Comparison of ENCODE assay signal across 25 cellular contexts in genomic region chr20:17919149-17919548, GRCh38.
"Had no signal": no experiment of that assay in that cellular context is flagged by ENCODE, and none has a peak within 500 bp of the region (broad histone marks: within the 10 kb centered on the region; RNA-seq: fewer than 3 reads in every experiment).

No MANE protein-coding gene starts in this region.

- H3K4me3 ChIP-seq: hepatocyte, left lung, left ventricle myocardium inferior, lower lobe of right lung, lung, mucosa of descending colon had no signal

- FAIRE-seq: islet of Langerhans, keratinocyte had no signal

- H2AFZ ChIP-seq: hepatocyte had no signal

- H3K79me2 ChIP-seq: hepatocyte had no signal

- H3K4me1 Mint-ChIP-seq: immature natural killer cell, memory B cell, naive B cell had no signal

- H3K36me3 Mint-ChIP-seq: immature natural killer cell, memory B cell, mesothelial cell of epicardium, naive B cell had no signal

- H3K27ac Mint-ChIP-seq: immature natural killer cell, memory B cell, mesothelial cell of epicardium had no signal

- H3K4me1 ChIP-seq: left lung, left ventricle myocardium inferior had no signal

- H3K27me3 ChIP-seq: hepatocyte, left lung had no signal

- H3K4me2 ChIP-seq: hepatocyte had no signal

- H3K4me3 Mint-ChIP-seq: immature natural killer cell, memory B cell, mesothelial cell of epicardium, naive B cell had no signal

- ATAC-seq: left cardiac atrium, left colon, left lobe of liver, left lung, left ventricle myocardium superior, lower lobe of right lung, mucosa of descending colon had no signal

- DNase-seq: hippocampal formation, hypothalamus, immature natural killer cell, islet precursor cell, kidney, kidney glomerular epithelial cell, left cardiac atrium, left colon, left lung, left ventricle myocardium inferior, left ventricle myocardium superior, lower lobe of right lung, mammary epithelial cell, mesenchymal stem cell, mesendoderm, midbrain, mucosa of descending colon, naive B cell had no signal

- H3K9me3 ChIP-seq: left lung, left ventricle myocardium inferior, lower lobe of right lung, mucosa of descending colon had no signal

- H3K9me3 Mint-ChIP-seq: immature natural killer cell, memory B cell, mesothelial cell of epicardium, naive B cell had no signal

- H3K27ac ChIP-seq: hepatocyte, left lung, left ventricle myocardium inferior, lower lobe of right lung had no signal

- H3K36me3 ChIP-seq: left lung, left ventricle myocardium inferior, lower lobe of right lung had no signal
